ENCODE assay signal across 9 cellular contexts in the genomic region with DNA sequence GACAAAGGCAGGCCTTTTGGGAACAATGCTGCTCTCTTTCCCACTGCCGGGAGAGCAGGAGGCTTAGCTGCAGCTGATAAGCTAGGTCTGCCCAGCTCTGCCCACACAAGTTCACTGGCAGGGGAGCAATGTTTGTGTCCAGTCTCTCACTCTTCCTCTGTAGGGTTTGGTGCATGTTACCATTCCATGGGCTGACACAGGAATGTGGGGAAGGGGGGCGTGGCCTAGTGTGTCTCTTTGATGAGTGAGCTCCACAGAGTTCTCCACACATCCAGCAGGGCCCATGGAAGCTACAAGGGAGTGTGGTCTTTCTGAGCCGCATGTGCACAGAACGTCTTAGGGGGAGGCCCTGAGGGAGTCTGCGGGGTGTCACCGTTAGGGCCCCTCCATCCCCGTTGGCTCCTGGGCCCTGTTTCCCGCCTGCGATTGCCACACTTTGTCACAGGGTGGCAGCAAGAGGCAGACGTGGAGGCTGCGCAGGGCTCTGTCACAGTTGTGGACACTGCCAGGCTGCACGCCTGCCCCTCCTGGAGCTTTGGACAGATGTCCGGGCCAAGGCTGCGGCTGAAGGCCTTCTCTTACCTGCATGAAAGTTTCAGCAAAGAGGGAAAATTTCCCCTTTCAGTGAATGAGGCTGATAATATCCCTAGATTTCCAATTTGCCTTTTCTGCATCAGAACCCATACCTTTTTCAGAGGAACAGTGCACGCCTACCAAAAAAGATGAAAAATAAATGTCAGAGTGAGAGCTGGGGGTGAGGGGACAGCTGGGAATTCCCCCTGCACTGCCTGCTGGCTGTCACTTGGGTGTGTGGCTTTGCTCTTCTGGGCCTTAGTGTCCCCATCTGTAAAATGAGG. TPM values are rescaled to one million over a fixed set of nuclear protein-coding genes. Genes with fewer than 3 reads are reported as not detected.
DNase-seq lines count a peak whose midpoint lies in the region; ATAC-seq and TF ChIP-seq lines count a peak whose summit lies in the region.
"Had no signal": no experiment of that assay in that cellular context is flagged by ENCODE, and none has a peak within 500 bp of the region (broad histone marks: within the 10 kb centered on the region; RNA-seq: fewer than 3 reads in every experiment).

No MANE protein-coding gene starts in this region.

- DNase-seq in NB4 (ENCODE audit: low read depth) (peak; percentile 31), amygdala (lab: John Stamatoyannopoulos, UW) (peak in 42 of 56 donors; percentile 5 to 70 (median 26)), inferior parietal cortex (ENCODE audit: extremely low spot score) (peak; percentile 56), tibial nerve (ENCODE audit: low spot score in 2 of 2) (peak in 1 of 2 donors; percentile 31), GOT3 (lab: John Stamatoyannopoulos, UW) (no peak)

- no peaks in the 10 kb centered on the region for H3K9me3 Mint-ChIP-seq in stimulated activated memory B cell treated with anti-CD40 and anti-IgM and Interleukin-4, amounts not matched to agents 10 μg/mL and 1 μg/mL and 100 μg/mL, for 72 hours

- TF ChIP-seq CTCF in GM12874 (IDR thresholded peaks at IDR 0.05; ENCODE audit: insufficient read depth, low read depth, low read length) (peak; percentile 62), NB4 (IDR thresholded peaks at IDR 0.05; ENCODE audit: low read depth, low read length) (peak; percentile 42), tibial nerve (IDR thresholded peaks at IDR 0.05) (peak in 4 of 5 experiments; percentile 4 to 45 (median 32))

- no peak overlapping the region for H3K27ac ChIP-seq in tibial nerve

- H3K27ac Mint-ChIP-seq in stimulated activated memory B cell treated with anti-CD40 and anti-IgM and Interleukin-4, amounts not matched to agents 10 μg/mL and 1 μg/mL and 100 μg/mL, for 72 hours: no peak overlapping the region

- peaks cover 13% of the 10 kb centered on the region for H3K27me3 Mint-ChIP-seq in stimulated activated memory B cell treated with anti-CD40 and anti-IgM and Interleukin-4, amounts not matched to agents 10 μg/mL and 1 μg/mL and 100 μg/mL, for 72 hours

- H3K4me3 ChIP-seq in NB4 (ENCODE audit: low read depth, low read length) (no peak overlapping the region), tibial nerve (no peak overlapping the region)

- H3K27me3 ChIP-seq in tibial nerve: no peaks in the 10 kb centered on the region

- WGBS in tibial nerve, 2 donors: 17 to 19% methylated on average over 13 to 15 of the region's 15 CpGs

- TF ChIP-seq EP300 in tibial nerve (IDR thresholded peaks at IDR 0.05): no peak

- no peaks in the 10 kb centered on the region for H3K36me3 ChIP-seq in tibial nerve

- ATAC-seq in stimulated activated memory B cell treated with anti-CD40 and anti-IgM and Interleukin-4, amounts not matched to agents 10 μg/mL and 1 μg/mL and 100 μg/mL, for 72 hours: no peak
- ATAC-seq in HG02870 (IDR thresholded peaks at IDR 0.05; ENCODE audit: unreplicated experiment): no peak

- H3K4me1 ChIP-seq in tibial nerve: peaks cover 0 to 8% (median 0%) of the 10 kb centered on the region in 4 donors

- H3K4me1 Mint-ChIP-seq in stimulated activated memory B cell treated with anti-CD40 and anti-IgM and Interleukin-4, amounts not matched to agents 10 μg/mL and 1 μg/mL and 100 μg/mL, for 72 hours: no peaks in the 10 kb centered on the region

- TF ChIP-seq POLR2A in NB4 (IDR thresholded peaks at IDR 0.05; ENCODE audit: extremely low read depth, insufficient read length) (no peak), tibial nerve (IDR thresholded peaks at IDR 0.05) (no peak)

- no peaks in the 10 kb centered on the region for H3K36me3 Mint-ChIP-seq in stimulated activated memory B cell treated with anti-CD40 and anti-IgM and Interleukin-4, amounts not matched to agents 10 μg/mL and 1 μg/mL and 100 μg/mL, for 72 hours

- no peak overlapping the region for H3K4me3 Mint-ChIP-seq in stimulated activated memory B cell treated with anti-CD40 and anti-IgM and Interleukin-4, amounts not matched to agents 10 μg/mL and 1 μg/mL and 100 μg/mL, for 72 hours

- H3K9me3 ChIP-seq in tibial nerve: no peaks in the 10 kb centered on the region

RNA-seq across cellular contexts. Expression of a gene that starts 24.3 kb away (rescaled TPM):
- total RNA-seq in tibial nerve: 1 to 10 TPM in 3 of 4 donors, under 1 TPM in 1; 0.30 to 9.6 (median 3.9) TPM
- total RNA-seq: glomerular endothelial cell had no signal
